8 cellular contexts compared by ENCODE assay signal in genomic region chr4:139300431-139301142, GRCh38. TPM values are rescaled to one million over a fixed set of nuclear protein-coding genes. Genes with fewer than 3 reads are reported as not detected.
DNase-seq lines count a peak whose midpoint lies in the region; ATAC-seq, FAIRE-seq and TF ChIP-seq lines count a peak whose summit lies in the region.

No MANE protein-coding gene starts in this region.

- H2BK20ac ChIP-seq in H1 (ENCODE audit: low read length) = no peak overlapping the region

- H3K9me3 ChIP-seq in H1 (ENCODE audit: insufficient read depth in 2 of 2, low read depth in 1 of 2, low read length in 1 of 2) = peaks cover 4% of the 10 kb centered on the region in 2 experiments; a peak in 3 of 4 replicates
- no peaks in the 10 kb centered on the region for H3K9me3 ChIP-seq in mononuclear cell (ENCODE audit: low read depth, low read length)
- H3K9me3 ChIP-seq in vagina = no peaks in the 10 kb centered on the region

- WGBS in H1 (ENCODE audit: extremely low coverage in 1 of 2, insufficient coverage in 1 of 2, insufficient read length in 1 of 2, insufficient replicate concordance in 2 of 2, low coverage in 1 of 2, low lambda C conversion rate in 2 of 2, missing lambda C conversion rate in 1 of 2), 2 experiments = 10% methylated on average over 18 of the region's 18 CpGs; no CpG with 5 or more reads in 1 of the 2 experiments

- H3K23ac ChIP-seq in H1 (ENCODE audit: insufficient read length) = no peak overlapping the region

- no peak overlapping the region for H3K14ac ChIP-seq in H1 (ENCODE audit: insufficient read length)

- H2AK5ac ChIP-seq in H1 (ENCODE audit: low read depth, low read length) = no peak overlapping the region; the same call in 1 of the 2 replicates

- H2BK15ac ChIP-seq in H1 (ENCODE audit: low read length) = no peak overlapping the region; the same call in 1 of the 2 replicates

- peak overlapping the region; percentile 40 for H3K56ac ChIP-seq in H1 (replicated peaks; ENCODE audit: insufficient read length, low read depth, low read length)

- no peak for TF ChIP-seq RAD21 in H1 (IDR thresholded peaks at IDR 0.05 in 1 of 2, conservative IDR thresholded peaks at IDR 0.05 in 1 of 2; ENCODE audit: low read depth in 2 of 2, low read length in 2 of 2)

- TF ChIP-seq POLR2A in H1 (IDR thresholded peaks at IDR 0.05; ENCODE audit: control extremely low read depth in 1 of 2, low read depth in 2 of 2, low read length in 2 of 2) = no peak
- no peak for TF ChIP-seq POLR2A in vagina (IDR thresholded peaks at IDR 0.05)

- H2BK12ac ChIP-seq in H1 (ENCODE audit: low read depth, low read length) = peak overlapping the region; percentile 63; the same call in 1 of the 2 replicates

- H3K4me2 ChIP-seq in H1 (ENCODE audit: insufficient read depth in 1 of 2, low read depth in 2 of 2, low read length in 2 of 2) = peak overlapping the region; percentile 77 to 99

- peaks cover 0 to 2% (median 0%) of the 10 kb centered on the region in 4 experiments; a peak in 1 of 7 replicates for H3K4me1 ChIP-seq in H1 (replicated peaks in 1 of 4; ENCODE audit: control insufficient read depth in 3 of 4, insufficient read depth in 4 of 4, low read length in 3 of 4)
- H3K4me1 ChIP-seq in mononuclear cell (ENCODE audit: insufficient read depth, low read length) = peaks cover 35% of the 10 kb centered on the region
- H3K4me1 ChIP-seq in vagina = peaks cover 30% of the 10 kb centered on the region

- H2BK5ac ChIP-seq in H1 (ENCODE audit: low read depth, low read length) = peak overlapping the region; percentile 8

- H3K4me3 ChIP-seq in AG09309 (ENCODE audit: control insufficient read depth, low read depth, low read length) = peak overlapping the region; percentile 72
- H3K4me3 ChIP-seq in H1 (ENCODE audit: extremely low read depth in 1 of 4, insufficient read depth in 2 of 4, low read depth in 3 of 4, low read length in 4 of 4) = peak overlapping the region; percentile 91 to 100 (median 93)
- peak overlapping the region; percentile 92 for H3K4me3 ChIP-seq in mononuclear cell (ENCODE audit: low read length)
- H3K4me3 ChIP-seq in vagina = peak overlapping the region; percentile 68 to 94

- CTCF ChIA-PET in H1 (lab: Charles Lee; ENCODE audit: partially characterized antibody) = interaction anchor here (0.9 to 3.5 kb wide), 13 partner anchors 9 to 394 kb away, joined by 3 to 19 read pairs (median 4); partner anchors contain the start of gene MGARP

- no peaks in the 10 kb centered on the region for H3K79me1 ChIP-seq in H1 (ENCODE audit: low read depth, low read length)

- no peak for TF ChIP-seq EP300 in H1 (IDR thresholded peaks at IDR 0.05; ENCODE audit: borderline replicate concordance in 1 of 2, low read depth in 2 of 2, low read length in 2 of 2)

- H2BK120ac ChIP-seq in H1 (replicated peaks; ENCODE audit: low read depth, low read length) = no peak overlapping the region

- H3K9ac ChIP-seq in H1 (replicated peaks in 1 of 4; ENCODE audit: extremely low read depth in 1 of 4, low read depth in 3 of 4, low read length in 3 of 4) = peak overlapping the region; percentile 70 to 94 (median 91)

- FAIRE-seq in H1 (lab: Jason Lieb, UNC) = no peak

- H3K27me3 ChIP-seq in H1 (replicated peaks in 1 of 4; ENCODE audit: control insufficient read depth in 3 of 4, extremely low read depth in 1 of 4, insufficient read depth in 3 of 4, low read length in 3 of 4) (no peaks in the 10 kb centered on the region), mononuclear cell (ENCODE audit: insufficient read depth, low read length) (no peaks in the 10 kb centered on the region), vagina (no peaks in the 10 kb centered on the region)

- H3K23me2 ChIP-seq in H1 (ENCODE audit: low read depth, low read length) = peaks cover 6% of the 10 kb centered on the region

- DNase-seq in AG09309 (ENCODE audit: low read depth) (no peak), RPMI7951 (ENCODE audit: low read depth) (peak; percentile 56), H1 (ENCODE audit: low read depth in 1 of 2, low spot score in 2 of 2) (no peak), vagina (ENCODE audit: extremely low spot score in 2 of 2) (no peak), HuH-7.5 (ENCODE audit: low spot score) (no peak)

- peak overlapping the region; percentile 60 for H4K5ac ChIP-seq in H1 (ENCODE audit: insufficient read length, low read depth, low read length)

- peak overlapping the region; percentile 10 for H3K4ac ChIP-seq in H1 (replicated peaks; ENCODE audit: insufficient read length, low read depth, low read length)

- H3K18ac ChIP-seq in H1 (ENCODE audit: extremely low read depth, low read length) = peak overlapping the region; percentile 85

- peak overlapping the region; percentile 27 for H2AFZ ChIP-seq in H1 (ENCODE audit: low read length)

- peak overlapping the region; percentile 65 for H3K27ac ChIP-seq in H1 (ENCODE audit: low read depth, low read length)
- H3K27ac ChIP-seq in vagina = peak overlapping the region; percentile 89

- intact Hi-C loops in vagina (cut with DNase I) = loop anchor here (5.0 kb wide), 1 partner anchor 123 kb away; the partner anchor contains the start of gene ELF2

- peaks cover 0 to 4% of the 10 kb centered on the region in 2 experiments for H4K20me1 ChIP-seq in H1 (replicated peaks in 1 of 2; ENCODE audit: control insufficient read depth in 1 of 2, insufficient read depth in 2 of 2, low read length in 2 of 2)

- H4K8ac ChIP-seq in H1 (ENCODE audit: extremely low read depth, insufficient read depth, low read length) = no peak overlapping the region

- POLR2A ChIA-PET in H1 (lab: Charles Lee; ENCODE audit: partially characterized antibody) = interaction anchor here (0.6 to 3.5 kb wide), 31 partner anchors 9 to 362 kb away, joined by 3 to 31 read pairs (median 4); partner anchors contain the start of genes ELF2 and MGARP

- H3K36me3 ChIP-seq in H1 (ENCODE audit: control insufficient read depth in 2 of 4, insufficient read depth in 4 of 4, low read length in 3 of 4) (peaks cover 0 to 14% (median 4%) of the 10 kb centered on the region in 4 experiments; a peak in 2 of 8 replicates), vagina (no peaks in the 10 kb centered on the region)

- peak; percentile 3 for ATAC-seq in GM18861 (IDR thresholded peaks at IDR 0.05; ENCODE audit: unreplicated experiment)
- peak; percentile 6 for ATAC-seq in HG03095 (IDR thresholded peaks at IDR 0.05; ENCODE audit: unreplicated experiment)

- H4K91ac ChIP-seq in H1 (replicated peaks; ENCODE audit: insufficient read length, low read length) = no peak overlapping the region

- TF ChIP-seq CTCF in AG09309 (IDR thresholded peaks at IDR 0.05; ENCODE audit: control insufficient read depth, insufficient read depth, low read depth, low read length, missing control alignments) (no peak), H1 (IDR thresholded peaks at IDR 0.05; ENCODE audit: control extremely low read depth in 1 of 3, insufficient read depth in 1 of 3, low read depth in 1 of 3, low read length in 3 of 3) (no peak), vagina (IDR thresholded peaks at IDR 0.05) (no peak)

- H3K79me2 ChIP-seq in H1 (ENCODE audit: control insufficient read depth in 1 of 2, insufficient read depth in 2 of 2, low read length in 2 of 2) = peaks cover 32 to 56% of the 10 kb centered on the region in 2 experiments

TF ChIP-seq in H1, 55 proteins besides CTCF, POLR2A, EP300 and RAD21:
- TF ChIP-seq CHD1 (IDR thresholded peaks at IDR 0.05; ENCODE audit: low read depth, low read length) = 0 out of 2 replicates have a peak, but pooled peaks have one; percentile 11
- TF ChIP-seq TEAD4 (IDR thresholded peaks at IDR 0.05; ENCODE audit: low read depth, low read length) = no peak
- peak; percentile 78 for TF ChIP-seq ASH2L (IDR thresholded peaks at IDR 0.05; ENCODE audit: low read length)

RNA-seq across cellular contexts. Expression of gene NAA15, which starts 0.7 kb away (rescaled TPM):
- 29.9 and 32.2 TPM in 2 replicates for total RNA-seq in RPMI7951 (2014; rRNA removed; shearing (Covaris generic))
- 119 and 124 TPM in 2 replicates for total RNA-seq in H1 (2021; fragmentation: NEBNext Ultra II Directional; extraction: Animal tissue kit (Norgen Biotek cat#: 25700))
- 5.1 and 9.7 TPM in 2 replicates for polyA plus RNA-seq in H1 (2011; rRNA removed)
- polyA plus RNA-seq in H1 (2011; cell fraction: cytosol; rRNA removed) = 15.4 TPM
- polyA plus RNA-seq in H1 (2011; cell fraction: nucleus; rRNA removed) = 5.2 TPM
- polyA plus RNA-seq in H1 (2012, experiment 1 of 2) = 30.6 to 63.9 TPM (median 36.6 TPM) in 4 replicates
- 2.9 TPM for polyA plus RNA-seq in H1 (2012, experiment 2 of 2)
- polyA plus RNA-seq in H1 (2013, experiment 1 of 2) = 42.5 TPM
- 42.0 TPM for polyA plus RNA-seq in H1 (2013, experiment 2 of 2)
- polyA minus RNA-seq in H1 (2011; rRNA and poly(A)+ RNA removed) = 35.3 and 54.9 TPM in 2 replicates
- polyA minus RNA-seq in H1 (2011; cell fraction: cytosol; rRNA and poly(A)+ RNA removed) = 29.1 TPM
- polyA minus RNA-seq in H1 (2011; cell fraction: nucleus; rRNA and poly(A)+ RNA removed) = 59.5 TPM
- 61.9 TPM for total RNA-seq in mononuclear cell
- total RNA-seq in vagina = 35.1 TPM

RNA-seq across cellular contexts. Expression of gene NDUFC1, which starts 1.7 kb away (rescaled TPM):
- total RNA-seq in RPMI7951 (2014; rRNA removed; shearing (Covaris generic)) = 78.8 and 84.2 TPM in 2 replicates
- 54.5 and 62.0 TPM in 2 replicates for total RNA-seq in H1 (2021; fragmentation: NEBNext Ultra II Directional; extraction: Animal tissue kit (Norgen Biotek cat#: 25700))
- 41.9 and 48.4 TPM in 2 replicates for polyA plus RNA-seq in H1 (2011; rRNA removed)
- polyA plus RNA-seq in H1 (2011; cell fraction: cytosol; rRNA removed) = 45.9 TPM
- polyA plus RNA-seq in H1 (2011; cell fraction: nucleus; rRNA removed) = 33.1 TPM
- polyA plus RNA-seq in H1 (2012, experiment 1 of 2) = 51.2 to 74.8 TPM (median 61.0 TPM) in 4 replicates
- 31.1 TPM for polyA plus RNA-seq in H1 (2012, experiment 2 of 2)
- 151 TPM for polyA plus RNA-seq in H1 (2013, experiment 1 of 2)
- polyA plus RNA-seq in H1 (2013, experiment 2 of 2) = 155 TPM
- polyA minus RNA-seq in H1 (2011; rRNA and poly(A)+ RNA removed) = 6.2 and 6.9 TPM in 2 replicates
- polyA minus RNA-seq in H1 (2011; cell fraction: cytosol; rRNA and poly(A)+ RNA removed) = 18.2 TPM
- polyA minus RNA-seq in H1 (2011; cell fraction: nucleus; rRNA and poly(A)+ RNA removed) = 14.9 TPM
- total RNA-seq in mononuclear cell (15.6 TPM), vagina (16.5 TPM)

RNA-seq across cellular contexts. Expression of gene MGARP, which starts 20.6 kb away (rescaled TPM):
- total RNA-seq in RPMI7951 (2014; rRNA removed; shearing (Covaris generic)) = 0.68 and 1.2 TPM in 2 replicates
- 2.5 and 2.8 TPM in 2 replicates for total RNA-seq in H1 (2021; fragmentation: NEBNext Ultra II Directional; extraction: Animal tissue kit (Norgen Biotek cat#: 25700))
- 3.9 and 4.5 TPM in 2 replicates for polyA plus RNA-seq in H1 (2011; rRNA removed)
- 8.4 TPM for polyA plus RNA-seq in H1 (2011; cell fraction: cytosol; rRNA removed)
- 2.1 TPM for polyA plus RNA-seq in H1 (2011; cell fraction: nucleus; rRNA removed)
- 4.5 to 6.4 TPM (median 4.9 TPM) in 4 replicates for polyA plus RNA-seq in H1 (2012, experiment 1 of 2)
- 1.5 TPM for polyA plus RNA-seq in H1 (2012, experiment 2 of 2)
- 2.3 TPM for polyA plus RNA-seq in H1 (2013, experiment 1 of 2)
- polyA plus RNA-seq in H1 (2013, experiment 2 of 2) = 2.6 TPM
- polyA minus RNA-seq in H1 (2011; rRNA and poly(A)+ RNA removed) = 1.7 TPM in 2 replicates
- 1.5 TPM for polyA minus RNA-seq in H1 (2011; cell fraction: cytosol; rRNA and poly(A)+ RNA removed)
- polyA minus RNA-seq in H1 (2011; cell fraction: nucleus; rRNA and poly(A)+ RNA removed) = 1.2 TPM
- total RNA-seq in mononuclear cell = not detected
- total RNA-seq in vagina = 2.2 TPM
